Comparison of ENCODE assay signal across 2 cellular contexts in the genomic region with DNA sequence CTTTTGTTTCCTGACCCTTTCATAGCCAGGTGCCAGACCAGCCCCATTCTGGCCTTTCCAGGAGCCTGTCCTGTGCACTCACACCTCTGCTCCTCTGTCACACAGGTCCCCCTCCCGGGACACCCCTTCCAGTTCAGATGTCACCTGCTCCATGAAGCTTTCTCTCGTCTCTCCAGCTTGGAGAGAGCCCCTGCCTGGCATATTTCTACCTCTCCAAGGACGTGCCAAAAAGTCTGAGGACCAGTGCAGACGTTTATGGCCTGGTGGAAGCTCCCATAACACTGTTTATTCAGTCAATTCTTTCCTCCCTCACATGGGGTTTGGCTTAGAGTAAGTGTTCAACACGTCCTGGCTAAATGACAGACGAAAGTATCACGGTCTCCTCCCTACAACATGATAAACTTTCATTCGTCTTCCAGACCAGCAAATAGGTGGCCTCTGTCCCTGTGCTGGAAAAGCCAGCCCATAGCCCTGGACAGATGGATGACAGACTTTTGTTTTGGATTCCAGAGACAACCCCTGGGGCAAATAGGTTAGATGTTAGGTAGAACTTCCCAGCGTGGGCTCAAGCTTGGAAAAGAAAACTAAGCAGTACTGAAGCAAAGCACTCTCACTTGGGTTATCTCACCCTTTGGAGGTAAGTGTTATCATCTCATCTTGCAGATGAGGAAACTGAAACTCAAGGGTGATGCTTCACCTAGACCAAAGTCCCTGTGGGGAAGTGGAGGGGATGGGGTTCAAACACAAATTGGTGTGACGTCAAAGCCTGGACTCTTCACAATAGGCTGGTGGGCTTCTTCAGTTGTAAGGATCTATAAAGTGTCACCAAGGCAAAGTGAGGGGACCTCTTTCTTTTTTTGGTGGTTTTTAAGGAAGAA.
TF ChIP-seq lines count a peak whose summit lies in the region.

No MANE protein-coding gene starts in this region.

TF ChIP-seq in A549, 52 proteins besides CTCF, POLR2A, EP300 and RAD21 (continued from another document):
- TF ChIP-seq E2F6 (IDR thresholded peaks at IDR 0.05; ENCODE audit: borderline replicate concordance, low read depth), result no peak
- no peak for TF ChIP-seq POLR2AphosphoS2 (conservative IDR thresholded peaks at IDR 0.05; ENCODE audit: low read length)
- no peak for TF ChIP-seq NFE2L2 (conservative IDR thresholded peaks at IDR 0.05; ENCODE audit: low read length)
- no peak for TF ChIP-seq MAZ (IDR thresholded peaks at IDR 0.05; ENCODE audit: borderline replicate concordance, low read depth, low read length)
- no peak for TF ChIP-seq HDAC2 (IDR thresholded peaks at IDR 0.05)
- TF ChIP-seq TP53 (CRISPR knock-in tag; IDR thresholded peaks at IDR 0.05), result no peak
- no peak for TF ChIP-seq NPAS2 (CRISPR knock-in tag; IDR thresholded peaks at IDR 0.05; ENCODE audit: borderline replicate concordance)
- no peak for TF ChIP-seq ZC3H11A (IDR thresholded peaks at IDR 0.05)
- TF ChIP-seq, protein P1, sequence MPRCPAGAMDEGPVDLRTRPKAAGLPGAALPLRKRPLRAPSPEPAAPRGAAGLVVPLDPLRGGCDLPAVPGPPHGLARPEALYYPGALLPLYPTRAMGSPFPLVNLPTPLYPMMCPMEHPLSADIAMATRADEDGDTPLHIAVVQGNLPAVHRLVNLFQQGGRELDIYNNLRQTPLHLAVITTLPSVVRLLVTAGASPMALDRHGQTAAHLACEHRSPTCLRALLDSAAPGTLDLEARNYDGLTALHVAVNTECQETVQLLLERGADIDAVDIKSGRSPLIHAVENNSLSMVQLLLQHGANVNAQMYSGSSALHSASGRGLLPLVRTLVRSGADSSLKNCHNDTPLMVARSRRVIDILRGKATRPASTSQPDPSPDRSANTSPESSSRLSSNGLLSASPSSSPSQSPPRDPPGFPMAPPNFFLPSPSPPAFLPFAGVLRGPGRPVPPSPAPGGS (IDR thresholded peaks at IDR 0.05), result no peak

TF ChIP-seq in GM12878, 131 proteins besides CTCF, POLR2A, EP300 and RAD21 (continued from another document):
- peak; percentile 26; the same call in 1 of the 2 replicates for TF ChIP-seq CHD2 (IDR thresholded peaks at IDR 0.05; ENCODE audit: borderline replicate concordance, low read depth, low read length)
- no peak for TF ChIP-seq NRF1 (conservative IDR thresholded peaks at IDR 0.05; ENCODE audit: low read depth, low read length)
- TF ChIP-seq RUNX3 (IDR thresholded peaks at IDR 0.05; ENCODE audit: low read length), result peak; percentile 47; the same call in 1 of the 2 replicates
- TF ChIP-seq ATF7 (IDR thresholded peaks at IDR 0.05; ENCODE audit: low read depth), result peak; percentile 82
- no peak for TF ChIP-seq KLF5 (IDR thresholded peaks at IDR 0.05; ENCODE audit: partially characterized antibody)
- peak; percentile 45 for TF ChIP-seq NR2F1 (conservative IDR thresholded peaks at IDR 0.05)
- peak; percentile 74; the same call in 1 of the 2 replicates for TF ChIP-seq SPI1 (IDR thresholded peaks at IDR 0.05; ENCODE audit: borderline replicate concordance, insufficient read depth, low read depth, low read length)
- TF ChIP-seq MLLT1 (IDR thresholded peaks at IDR 0.05), result peak; percentile 51; the same call in 1 of the 2 replicates
- no peak for TF ChIP-seq ZZZ3 (IDR thresholded peaks at IDR 0.05; ENCODE audit: control insufficient read depth, insufficient read length, low read depth)
- TF ChIP-seq CBX5 (IDR thresholded peaks at IDR 0.05; ENCODE audit: low read depth), result no peak
- TF ChIP-seq IKZF1 (conservative IDR thresholded peaks at IDR 0.05), result peak; percentile 81
- TF ChIP-seq CREB1 (IDR thresholded peaks at IDR 0.05; ENCODE audit: low read depth), result peak; percentile 85
- no peak for TF ChIP-seq TBL1XR1 (IDR thresholded peaks at IDR 0.05; ENCODE audit: low read depth, low read length)
- peak; percentile 57; the same call in 1 of the 2 replicates for TF ChIP-seq NBN (IDR thresholded peaks at IDR 0.05)
- TF ChIP-seq MTA2 (IDR thresholded peaks at IDR 0.05; ENCODE audit: low read depth), result peak; percentile 74
- no peak for TF ChIP-seq FOXM1 (IDR thresholded peaks at IDR 0.05; ENCODE audit: low read depth, low read length)
- no peak for TF ChIP-seq STAT1 (conservative IDR thresholded peaks at IDR 0.05)
- 0 out of 2 replicates have a peak, but pooled peaks have one; percentile 27 for TF ChIP-seq RELB (IDR thresholded peaks at IDR 0.05; ENCODE audit: low read depth)
- TF ChIP-seq DPF2 (IDR thresholded peaks at IDR 0.05), result peak; percentile 49; the same call in 1 of the 2 replicates
- TF ChIP-seq RB1 (IDR thresholded peaks at IDR 0.05; ENCODE audit: borderline replicate concordance), result no peak
- TF ChIP-seq NFIC (IDR thresholded peaks at IDR 0.05; ENCODE audit: low read depth, low read length), result peak; percentile 51; the same call in 1 of the 2 replicates
- TF ChIP-seq, protein P2, sequence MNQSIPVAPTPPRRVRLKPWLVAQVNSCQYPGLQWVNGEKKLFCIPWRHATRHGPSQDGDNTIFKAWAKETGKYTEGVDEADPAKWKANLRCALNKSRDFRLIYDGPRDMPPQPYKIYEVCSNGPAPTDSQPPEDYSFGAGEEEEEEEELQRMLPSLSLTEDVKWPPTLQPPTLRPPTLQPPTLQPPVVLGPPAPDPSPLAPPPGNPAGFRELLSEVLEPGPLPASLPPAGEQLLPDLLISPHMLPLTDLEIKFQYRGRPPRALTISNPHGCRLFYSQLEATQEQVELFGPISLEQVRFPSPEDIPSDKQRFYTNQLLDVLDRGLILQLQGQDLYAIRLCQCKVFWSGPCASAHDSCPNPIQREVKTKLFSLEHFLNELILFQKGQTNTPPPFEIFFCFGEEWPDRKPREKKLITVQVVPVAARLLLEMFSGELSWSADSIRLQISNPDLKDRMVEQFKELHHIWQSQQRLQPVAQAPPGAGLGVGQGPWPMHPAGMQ (IDR thresholded peaks at IDR 0.05; ENCODE audit: borderline replicate concordance), result no peak
- 0 out of 2 replicates have a peak, but pooled peaks have one; percentile 44 for TF ChIP-seq EED (IDR thresholded peaks at IDR 0.05; ENCODE audit: low read depth)
- peak in 1 of 2 experiments; percentile 63; a peak in 1 of 4 replicates for TF ChIP-seq ETV6 (conservative IDR thresholded peaks at IDR 0.05 in 1 of 2, IDR thresholded peaks at IDR 0.05 in 1 of 2; ENCODE audit: borderline replicate concordance in 1 of 2, low read depth in 1 of 2)
- TF ChIP-seq IKZF2 (IDR thresholded peaks at IDR 0.05), result peak; percentile 73 to 79; a peak in 3 of 4 replicates
- no peak for TF ChIP-seq HDAC2 (IDR thresholded peaks at IDR 0.05)
